23 cellular contexts compared by ENCODE assay signal in genomic region chr4:114479595-114479994, GRCh38.
DNase-seq lines count a peak whose midpoint lies in the region; ATAC-seq lines count a peak whose summit lies in the region.
"Had no signal": no experiment of that assay in that cellular context is flagged by ENCODE, and none has a peak within 500 bp of the region (broad histone marks: within the 10 kb centered on the region; RNA-seq: fewer than 3 reads in every experiment).

No MANE protein-coding gene starts in this region.

- H3K4me3 Mint-ChIP-seq in natural killer cell treated with Interleukin-12 subunit alpha and Interleukin-12 subunit beta and Interleukin-15 and Interleukin-18, amount 100 ng/mL, for 72 hours: no peak overlapping the region
- H3K4me3 Mint-ChIP-seq: activated CD4-positive, alpha-beta T cell treated with anti-CD3 and anti-CD28 coated beads for 36 hours; central memory CD8-positive, alpha-beta T cell; endodermal cell; T-helper 1 cell treated with Interleukin-12 subunit alpha and Interleukin-12 subunit beta and Interleukin-4 antibody, amounts not matched to agents 30 μg/mL and 1 μg/mL, for 36 hours had no signal

- ATAC-seq in natural killer cell treated with Interleukin-12 subunit alpha and Interleukin-12 subunit beta and Interleukin-15 and Interleukin-18, amount 100 ng/mL, for 72 hours: no peak
- no peak for ATAC-seq in HG02938 (IDR thresholded peaks at IDR 0.05; ENCODE audit: unreplicated experiment)
- ATAC-seq: activated CD4-positive, alpha-beta T cell treated with anti-CD3 and anti-CD28 coated beads for 36 hours; body of pancreas; Right ventricle myocardium inferior; stimulated activated naive CD8-positive, alpha-beta T cell treated with anti-CD3 and anti-CD28 coated beads, Interleukin-15, Interleukin-2, amounts not matched to agents 100 U/mL and 50 U/mL, for 24 hours; upper lobe of right lung had no signal

- no peaks in the 10 kb centered on the region for H3K27me3 Mint-ChIP-seq in natural killer cell treated with Interleukin-12 subunit alpha and Interleukin-12 subunit beta and Interleukin-15 and Interleukin-18, amount 100 ng/mL, for 72 hours
- H3K27me3 Mint-ChIP-seq: central memory CD8-positive, alpha-beta T cell had no signal

- H3K27ac Mint-ChIP-seq in natural killer cell treated with Interleukin-12 subunit alpha and Interleukin-12 subunit beta and Interleukin-15 and Interleukin-18, amount 100 ng/mL, for 72 hours: no peak overlapping the region
- H3K27ac Mint-ChIP-seq: activated CD4-positive, alpha-beta T cell treated with anti-CD3 and anti-CD28 coated beads for 36 hours; activated T-helper 2 cell treated with anti-CD3 and anti-CD28 coated beads, Interferon-gamma antibody, Interleukin-2, Interleukin-4, amounts not matched to agents 10 μg/mL and 5 μg/mL and 100 μg/mL, durations not matched to agents 14 hours and 24 hours and 36 hours; endodermal cell; T-helper 1 cell treated with Interleukin-12 subunit alpha and Interleukin-12 subunit beta and Interleukin-4 antibody, amounts not matched to agents 30 μg/mL and 1 μg/mL, for 36 hours had no signal

- H3K36me3 Mint-ChIP-seq in natural killer cell treated with Interleukin-12 subunit alpha and Interleukin-12 subunit beta and Interleukin-15 and Interleukin-18, amount 100 ng/mL, for 72 hours: no peaks in the 10 kb centered on the region

- H3K4me1 Mint-ChIP-seq in natural killer cell treated with Interleukin-12 subunit alpha and Interleukin-12 subunit beta and Interleukin-15 and Interleukin-18, amount 100 ng/mL, for 72 hours (ENCODE audit: low read depth in 2 of 2): no peaks in the 10 kb centered on the region
- H3K4me1 Mint-ChIP-seq: activated CD4-positive, alpha-beta T cell treated with anti-CD3 and anti-CD28 coated beads for 36 hours; central memory CD8-positive, alpha-beta T cell had no signal

- peak; percentile 41 for DNase-seq in DMS53 (lab: John Stamatoyannopoulos, UW)
- DNase-seq in NCI-H1417 treated with DMSO at 0.1 percent for 48 hours (lab: John Stamatoyannopoulos, UW): peak; percentile 81
- DNase-seq in NCI-H748 treated with DMSO at 0.1 percent for 48 hours (lab: John Stamatoyannopoulos, UW): peak; percentile 76
- peak; percentile 1 for DNase-seq in kidney tubule cell (ENCODE audit: low spot score)
- DNase-seq in natural killer cell treated with Interleukin-12 subunit alpha and Interleukin-12 subunit beta and Interleukin-15 and Interleukin-18, amount 100 ng/mL, for 72 hours (ENCODE audit: low spot score): no peak
- DNase-seq in T1000 (lab: John Stamatoyannopoulos, UW): no peak
- DNase-seq in KG1 (lab: John Stamatoyannopoulos, UW): no peak
- DNase-seq: activated CD4-positive, alpha-beta T cell treated with anti-CD3 and anti-CD28 coated beads for 36 hours; activated naive CD4-positive, alpha-beta T cell treated with anti-CD3 and anti-CD28 coated beads, Interleukin-2, amount 50 U/mL, for 16 hours; body of pancreas; endodermal cell; islet precursor cell; NCI-H2029 treated with DMSO at 0.1 percent for 48 hours; NCI-H446 treated with DMSO at 0.1 percent for 48 hours; SK-N-SH; stimulated activated CD4-positive, alpha-beta T cell treated with anti-CD3 and anti-CD28 coated beads, Interleukin-1b, Interleukin-23, amount 100 ng/mL, for 48 hours; stimulated activated naive CD8-positive, alpha-beta T cell treated with anti-CD3 and anti-CD28 coated beads, Interleukin-15, Interleukin-2, amounts not matched to agents 100 U/mL and 50 U/mL, for 24 hours; upper lobe of right lung had no signal

- H3K9me3 Mint-ChIP-seq in natural killer cell treated with Interleukin-12 subunit alpha and Interleukin-12 subunit beta and Interleukin-15 and Interleukin-18, amount 100 ng/mL, for 72 hours: peaks cover 8% of the 10 kb centered on the region
- H3K9me3 Mint-ChIP-seq: activated T-helper 2 cell treated with anti-CD3 and anti-CD28 coated beads, Interferon-gamma antibody, Interleukin-2, Interleukin-4, amounts not matched to agents 10 μg/mL and 5 μg/mL and 100 μg/mL, durations not matched to agents 14 hours and 24 hours and 36 hours; central memory CD8-positive, alpha-beta T cell; T-helper 1 cell treated with Interleukin-12 subunit alpha and Interleukin-12 subunit beta and Interleukin-4 antibody, amounts not matched to agents 30 μg/mL and 1 μg/mL, for 36 hours had no signal

Comparison
In these comparisons a context has a peak if more than half of its experiments do, and no peak if none do; other contexts are left out.
1. DNase-seq: peak in DMS53 (single experiment), NCI-H1417 treated with DMSO at 0.1 percent for 48 hours (single experiment), NCI-H748 treated with DMSO at 0.1 percent for 48 hours (single experiment) and kidney tubule cell (single experiment); none in natural killer cell treated with Interleukin-12 subunit alpha and Interleukin-12 subunit beta and Interleukin-15 and Interleukin-18, amount 100 ng/mL, for 72 hours (single experiment), T1000 (single experiment) and KG1 (single experiment).